21 cellular contexts compared by ENCODE assay signal in genomic region chr7:50466815-50467569, GRCh38. TPM values are rescaled to one million over a fixed set of nuclear protein-coding genes. Genes with fewer than 3 reads are reported as not detected.
A peak's percentile ranks its signal among the peaks of the same experiment; 100 is the strongest.
DNase-seq lines count a peak whose midpoint lies in the region; ATAC-seq and TF ChIP-seq lines count a peak whose summit lies in the region.
"Had no signal": no experiment of that assay in that cellular context is flagged by ENCODE, and none has a peak within 500 bp of the region (broad histone marks: within the 10 kb centered on the region; RNA-seq: fewer than 3 reads in every experiment).

No MANE protein-coding gene starts in this region.

- intact Hi-C loops in Calu3 (cut with micrococcal nuclease; ENCODE audit: unreplicated experiment) = loop anchor here (2.0 to 10.0 kb wide), 4 partner anchors 128 to 696 kb away; no protein-coding TSS in a partner anchor

- no peaks in the 10 kb centered on the region for H3K4me1 Mint-ChIP-seq in Calu3 (ENCODE audit: low read depth, unreplicated experiment)

- H3K4me3 Mint-ChIP-seq in Calu3 (ENCODE audit: low read depth, unreplicated experiment) = no peak overlapping the region
- H3K4me3 Mint-ChIP-seq: activated CD8-positive, alpha-beta memory T cell treated with anti-CD3 and anti-CD28 coated beads, Interleukin-2, amount 10 ng/mL, durations not matched to agents 7 days and 5 days; endodermal cell had no signal

- H3K27me3 Mint-ChIP-seq in Calu3 (ENCODE audit: unreplicated experiment) = no peaks in the 10 kb centered on the region

- CTCF ChIA-PET in Calu3 (lab: Charles Lee) = interaction anchor here (0.6 to 2.6 kb wide), 6 partner anchors 10 to 693 kb away, joined by 3 to 17 read pairs (median 6); no protein-coding TSS in a partner anchor

- TF ChIP-seq CTCF in Calu3 (IDR thresholded peaks at IDR 0.05; ENCODE audit: unreplicated experiment) = no peak

- H3K27ac Mint-ChIP-seq in Calu3 (ENCODE audit: unreplicated experiment) = peak overlapping the region; percentile 13
- H3K27ac Mint-ChIP-seq: activated T-cell treated with anti-CD3 and anti-CD28 coated beads, Interleukin-2, amount 50 U/mL, for 72 hours; endodermal cell had no signal

- BruUV-seq in Calu3 (replicated peaks; lab: Mats Ljungman, UMichigan) = no TSS peak

- H3K36me3 Mint-ChIP-seq in Calu3 (ENCODE audit: insufficient read depth, unreplicated experiment) = peaks cover 5% of the 10 kb centered on the region
- H3K36me3 Mint-ChIP-seq: activated CD8-positive, alpha-beta memory T cell treated with anti-CD3 and anti-CD28 coated beads, Interleukin-2, amount 10 ng/mL, durations not matched to agents 7 days and 5 days; CD14-positive monocyte had no signal

- no peaks in the 10 kb centered on the region for H3K9me3 Mint-ChIP-seq in Calu3 (ENCODE audit: low read depth, unreplicated experiment)
- H3K9me3 Mint-ChIP-seq: activated T-cell treated with anti-CD3 and anti-CD28 coated beads, Interleukin-2, amount 50 U/mL, for 72 hours; CD14-positive monocyte; endodermal cell had no signal

- no peak for DNase-seq in Calu3
- peak; percentile 84 for DNase-seq in DMS 273 treated with DMSO at 0.1 percent for 48 hours (lab: John Stamatoyannopoulos, UW)
- DNase-seq in inferior parietal cortex (ENCODE audit: extremely low spot score) = peak; percentile 5
- no peak for DNase-seq in NCI-H748 treated with DMSO at 0.1 percent for 48 hours (lab: John Stamatoyannopoulos, UW)
- DNase-seq in H4 (ENCODE audit: low spot score) = no peak
- DNase-seq: activated CD8-positive, alpha-beta memory T cell treated with anti-CD3 and anti-CD28 coated beads, Interleukin-2, amount 10 ng/mL, durations not matched to agents 7 days and 5 days; activated naive CD4-positive, alpha-beta T cell treated with Interleukin-2 at 50 U/mL for 16 hours; activated T-cell treated with anti-CD3 and anti-CD28 coated beads, Interleukin-2, amount 50 U/mL, for 72 hours; aorta; EL; endodermal cell; foreskin keratinocyte; mesenchymal stem cell; NCI-H146; NCI-H510A treated with DMSO at 0.1 percent for 48 hours; stomach; thyroid gland had no signal

- ATAC-seq in SK-N-SH treated with all-trans-retinoic acid at 6 μM for 48 hours (no peak; the same call in 2 of the 3 replicates), GM19324 (IDR thresholded peaks at IDR 0.05; ENCODE audit: low FRiP score, unreplicated experiment) (no peak), GM18858 (IDR thresholded peaks at IDR 0.05; ENCODE audit: unreplicated experiment) (no peak)

TF ChIP-seq in SK-N-SH treated with all-trans-retinoic acid at 6 μM for 48 hours, 23 proteins besides CTCF, POLR2A, EP300 and RAD21:
- TF ChIP-seq ZC3H10 (CRISPR knock-in tag; IDR thresholded peaks at IDR 0.05) = no peak
- TF ChIP-seq ZFP30 (CRISPR knock-in tag; IDR thresholded peaks at IDR 0.05) = no peak
- TF ChIP-seq ZFP3 (CRISPR knock-in tag; IDR thresholded peaks at IDR 0.05) = no peak
- TF ChIP-seq SNAI2 (CRISPR knock-in tag; IDR thresholded peaks at IDR 0.05) = peak; percentile 27; the same call in 1 of the 2 replicates
- peak; percentile 52; the same call in 1 of the 2 replicates for TF ChIP-seq TCF4 (CRISPR knock-in tag; IDR thresholded peaks at IDR 0.05; ENCODE audit: borderline replicate concordance)
- TF ChIP-seq ISL1 (CRISPR knock-in tag; IDR thresholded peaks at IDR 0.05) = peak; percentile 52; the same call in 1 of the 2 replicates

RNA-seq across cellular contexts. Expression of gene FIGNL1, which starts 16.8 kb away (rescaled TPM):
- 36.3 and 42.5 TPM in 2 replicates for total RNA-seq in Calu3 (2022)
- total RNA-seq in H4 (2014; rRNA removed; shearing (Covaris generic)) = 46.2 and 51.8 TPM in 2 replicates

Comparison
In these comparisons a context has a peak if more than half of its experiments do, and no peak if none do; other contexts are left out.
1. DNase-seq: peak in DMS 273 treated with DMSO at 0.1 percent for 48 hours (single experiment) and inferior parietal cortex (single experiment); none in Calu3 (single experiment), NCI-H748 treated with DMSO at 0.1 percent for 48 hours (single experiment) and H4 (single experiment).